13 cellular contexts compared by ENCODE assay signal in genomic region chr17:27340990-27341595, GRCh38. TPM values are rescaled to one million over a fixed set of nuclear protein-coding genes. Genes with fewer than 3 reads are reported as not detected.
DNase-seq lines count a peak whose midpoint lies in the region; ATAC-seq and TF ChIP-seq lines count a peak whose summit lies in the region.
"Had no signal": no experiment of that assay in that cellular context is flagged by ENCODE, and none has a peak within 500 bp of the region (broad histone marks: within the 10 kb centered on the region; RNA-seq: fewer than 3 reads in every experiment).

No MANE protein-coding gene starts in this region.

- no peak overlapping the region for H4K91ac ChIP-seq in mesenchymal stem cell (ENCODE audit: low read length)

- H3K9ac ChIP-seq in mesenchymal stem cell (ENCODE audit: low read length) = no peak overlapping the region
- H3K9ac ChIP-seq: SK-N-SH had no signal

- H3K9me3 ChIP-seq in mesenchymal stem cell (ENCODE audit: control insufficient read depth, low read length) = no peaks in the 10 kb centered on the region
- H3K9me3 ChIP-seq: SK-N-SH, transverse colon had no signal

- peaks cover 0 to 2% (median 0%) of the 10 kb centered on the region in 5 experiments for H3K9me3 Mint-ChIP-seq in brain
- no peaks in the 10 kb centered on the region for H3K9me3 Mint-ChIP-seq in nephron progenitor cell

- H3K14ac ChIP-seq in mesenchymal stem cell (ENCODE audit: low read length in 2 of 2) = no peak overlapping the region

- no peak overlapping the region for H3K27ac ChIP-seq in mesenchymal stem cell (ENCODE audit: low read length, poor library complexity, severe bottlenecking)
- H3K27ac ChIP-seq: transverse colon had no signal

- no peak overlapping the region for H3K23ac ChIP-seq in mesenchymal stem cell (ENCODE audit: low read length in 2 of 2)

- H2BK5ac ChIP-seq in mesenchymal stem cell (ENCODE audit: low read depth, low read length, poor library complexity, severe bottlenecking) = no peak overlapping the region

- no peak overlapping the region for H3K4me2 ChIP-seq in mesenchymal stem cell (ENCODE audit: low read length, poor library complexity, severe bottlenecking)
- H3K4me2 ChIP-seq: SK-N-SH had no signal

- H3K36me3 Mint-ChIP-seq in brain (no peaks in the 10 kb centered on the region), nephron progenitor cell (ENCODE audit: low read depth) (no peaks in the 10 kb centered on the region)

- H3K27ac Mint-ChIP-seq in brain (peak overlapping the region; percentile 73 to 97 (median 88)), nephron progenitor cell (peak overlapping the region; percentile 48)

- H2AFZ ChIP-seq in mesenchymal stem cell (ENCODE audit: low read depth, low read length) = no peak overlapping the region

- TF ChIP-seq CTCF in brain (conservative IDR thresholded peaks at IDR 0.05) = no peak
- no peak for TF ChIP-seq CTCF in nephron progenitor cell (IDR thresholded peaks at IDR 0.05)

- H2BK15ac ChIP-seq in mesenchymal stem cell (ENCODE audit: low read depth, poor library complexity, severe bottlenecking) = no peak overlapping the region

- H3K4me3 Mint-ChIP-seq in brain = peak overlapping the region in 2 of 5 experiments; percentile 2 to 59
- no peak overlapping the region for H3K4me3 Mint-ChIP-seq in nephron progenitor cell

- H3K4me1 Mint-ChIP-seq in brain = peaks cover 58% of the 10 kb centered on the region
- H3K4me1 Mint-ChIP-seq in nephron progenitor cell = peaks cover 33% of the 10 kb centered on the region

- DNase-seq in DMS53 (lab: John Stamatoyannopoulos, UW) (peak; percentile 68), Kasumi-1 (lab: John Stamatoyannopoulos, UW) (peak; percentile 49 to 55), nephron progenitor cell (no peak), NCI-H1930 (lab: John Stamatoyannopoulos, UW) (no peak), mesenchymal stem cell (no peak)
- DNase-seq: activated gamma-delta T cell, EL, NCI-H1436, retina, SK-N-SH, transverse colon had no signal

- no peak overlapping the region for H3K4me3 ChIP-seq in mesenchymal stem cell (ENCODE audit: insufficient read depth in 1 of 2, low read depth in 1 of 2, low read length in 2 of 2)
- H3K4me3 ChIP-seq: transverse colon had no signal

- ATAC-seq in HG03342 (IDR thresholded peaks at IDR 0.05; ENCODE audit: unreplicated experiment) = no peak

- H2AK5ac ChIP-seq in mesenchymal stem cell (ENCODE audit: low read length, severe bottlenecking) = no peak overlapping the region

- no peaks in the 10 kb centered on the region for H3K36me3 ChIP-seq in mesenchymal stem cell (ENCODE audit: control insufficient read depth in 1 of 2, insufficient read depth in 2 of 2, low read depth in 1 of 2, low read length in 2 of 2)
- H3K36me3 ChIP-seq: transverse colon had no signal

- WGBS in mesenchymal stem cell = 76% methylated on average over 7 of the region's 7 CpGs

- H3K18ac ChIP-seq in mesenchymal stem cell (ENCODE audit: low read depth in 1 of 2, low read length in 2 of 2) = no peak overlapping the region

- H4K8ac ChIP-seq in mesenchymal stem cell (ENCODE audit: low read length) = no peak overlapping the region

- H2BK12ac ChIP-seq in mesenchymal stem cell (ENCODE audit: low read length in 2 of 2) = no peak overlapping the region

- H3K79me1 ChIP-seq in mesenchymal stem cell (replicated peaks; ENCODE audit: low read length, poor library complexity, severe bottlenecking) = no peaks in the 10 kb centered on the region

- H3K4me1 ChIP-seq in mesenchymal stem cell (ENCODE audit: control insufficient read depth, insufficient read depth, low read depth, low read length) = no peaks in the 10 kb centered on the region

- H3K27me3 Mint-ChIP-seq in brain (peaks cover 4% of the 10 kb centered on the region), nephron progenitor cell (ENCODE audit: low read depth, poor library complexity) (no peaks in the 10 kb centered on the region)

- H2BK120ac ChIP-seq in mesenchymal stem cell (ENCODE audit: low read depth, low read length) = no peak overlapping the region

- H3K4ac ChIP-seq in mesenchymal stem cell (ENCODE audit: low read depth in 1 of 2, low read length in 2 of 2) = no peak overlapping the region

- H3K27me3 ChIP-seq in mesenchymal stem cell (ENCODE audit: control insufficient read depth in 1 of 2, insufficient read depth in 1 of 2, low read length in 2 of 2) = no peaks in the 10 kb centered on the region
- H3K27me3 ChIP-seq: transverse colon had no signal

RNA-seq across cellular contexts. Expression of gene WSB1, which starts 47.2 kb away (rescaled TPM):
- polyA plus RNA-seq in brain (ENCODE audit: insufficient read depth, low read depth, low replicate concordance) = 21.7 TPM
- polyA plus RNA-seq in mesenchymal stem cell (2013, experiment 1 of 2) = 72.2 TPM
- 74.8 TPM for polyA plus RNA-seq in mesenchymal stem cell (2013, experiment 2 of 2)

Comparison
In these comparisons a context has a peak if more than half of its experiments do, and no peak if none do; other contexts are left out.
1. DNase-seq: peak in DMS53 (single experiment) and Kasumi-1 (2 of 2); none in nephron progenitor cell (single experiment), NCI-H1930 (0 of 2) and mesenchymal stem cell (single experiment).